18 cellular contexts compared by ENCODE assay signal in the genomic region with DNA sequence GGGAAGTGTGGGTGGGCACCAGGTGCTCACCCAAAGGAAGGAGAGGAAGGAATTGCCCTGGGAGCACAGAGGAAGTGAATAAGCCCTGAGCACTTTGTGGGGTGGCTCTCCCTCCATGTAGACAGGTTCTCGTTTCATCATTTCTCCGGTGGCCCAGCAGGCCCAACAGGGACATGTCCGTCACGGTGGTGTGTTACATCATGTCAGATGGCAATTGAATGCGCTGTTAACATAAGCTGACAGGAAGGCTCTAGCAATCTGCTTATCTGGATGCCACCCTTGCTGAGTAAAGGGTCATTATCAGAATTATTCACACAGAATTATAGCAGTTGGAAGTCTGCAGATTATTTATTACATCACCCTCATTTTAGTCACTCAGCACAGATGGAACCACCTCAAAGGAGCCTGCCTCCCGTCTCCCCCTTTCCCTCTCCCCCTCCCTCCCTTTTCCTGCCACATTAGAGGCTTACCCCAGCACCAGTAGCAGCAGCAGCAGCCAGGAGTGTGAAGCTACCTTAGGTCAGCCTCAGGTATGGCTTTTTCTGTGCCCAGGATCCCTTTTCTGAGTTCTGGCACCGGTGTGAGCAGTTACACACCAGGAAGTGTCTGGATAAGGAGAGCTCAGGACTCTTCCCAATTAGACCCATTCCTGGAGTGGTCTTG.
DNase-seq lines count a peak whose midpoint lies in the region; ATAC-seq and TF ChIP-seq lines count a peak whose summit lies in the region.
"Had no signal": no experiment of that assay in that cellular context is flagged by ENCODE, and none has a peak within 500 bp of the region (broad histone marks: within the 10 kb centered on the region; RNA-seq: fewer than 3 reads in every experiment).

No MANE protein-coding gene starts in this region.

- H3K27me3 Mint-ChIP-seq in osteocyte (ENCODE audit: unreplicated experiment), result no peaks in the 10 kb centered on the region

- H3K27me3 ChIP-seq in MG63, result no peaks in the 10 kb centered on the region
- H3K27me3 ChIP-seq: right atrium auricular region, thyroid gland had no signal

- no peak for ATAC-seq in GM21723 (IDR thresholded peaks at IDR 0.05; ENCODE audit: unreplicated experiment)
- ATAC-seq in HG03565 (IDR thresholded peaks at IDR 0.05; ENCODE audit: unreplicated experiment), result no peak
- ATAC-seq: stimulated activated naive B cell treated with anti-CD40 and anti-IgM and Interleukin-4, amounts not matched to agents 10 μg/mL and 1 μg/mL and 100 μg/mL, for 72 hours had no signal

- no peak overlapping the region for H3K4me3 Mint-ChIP-seq in osteocyte (ENCODE audit: unreplicated experiment)
- H3K4me3 Mint-ChIP-seq: stimulated activated naive B cell treated with anti-CD40 and anti-IgM and Interleukin-4, amounts not matched to agents 10 μg/mL and 1 μg/mL and 100 μg/mL, for 72 hours had no signal

- no peaks in the 10 kb centered on the region for H3K9me3 ChIP-seq in MG63
- H3K9me3 ChIP-seq: right atrium auricular region, thyroid gland had no signal

- DNase-seq in DMS 273 (lab: John Stamatoyannopoulos, UW; ENCODE audit: unreplicated experiment) (peak; percentile 44), DMS 273 treated with DMSO at 0.1 percent for 48 hours (lab: John Stamatoyannopoulos, UW) (no peak), NCI-H69 (lab: John Stamatoyannopoulos, UW) (peak; percentile 69), osteocyte (ENCODE audit: extremely low spot score, unreplicated experiment) (peak; percentile 38), MG63 (no peak)
- peak; percentile 17 for DNase-seq in central memory CD4-positive, alpha-beta T cell
- DNase-seq: activated gamma-delta T cell; anterior cingulate cortex; DMS79 treated with DMSO at 0.1 percent for 48 hours; foreskin fibroblast; NCI-H2029; NCI-H510A; SHP77; stimulated activated naive B cell treated with anti-CD40 and anti-IgM and Interleukin-4, amounts not matched to agents 10 μg/mL and 1 μg/mL and 100 μg/mL, for 72 hours; thyroid gland had no signal

- no peaks in the 10 kb centered on the region for H3K36me3 ChIP-seq in MG63
- H3K36me3 ChIP-seq: right atrium auricular region, thyroid gland had no signal

- H3K4me1 Mint-ChIP-seq in osteocyte (ENCODE audit: unreplicated experiment), result peaks cover 20% of the 10 kb centered on the region

- H3K27ac Mint-ChIP-seq in osteocyte (ENCODE audit: unreplicated experiment), result no peak overlapping the region
- H3K27ac Mint-ChIP-seq: stimulated activated naive B cell treated with anti-CD40 and anti-IgM and Interleukin-4, amounts not matched to agents 10 μg/mL and 1 μg/mL and 100 μg/mL, for 72 hours had no signal

- TF ChIP-seq CTCF in osteocyte (IDR thresholded peaks at IDR 0.05), result no peak

- no peaks in the 10 kb centered on the region for H3K9me3 Mint-ChIP-seq in osteocyte (ENCODE audit: unreplicated experiment)
- H3K9me3 Mint-ChIP-seq: stimulated activated naive B cell treated with anti-CD40 and anti-IgM and Interleukin-4, amounts not matched to agents 10 μg/mL and 1 μg/mL and 100 μg/mL, for 72 hours had no signal

- H3K36me3 Mint-ChIP-seq in osteocyte (ENCODE audit: unreplicated experiment), result no peaks in the 10 kb centered on the region
- H3K36me3 Mint-ChIP-seq: stimulated activated naive B cell treated with anti-CD40 and anti-IgM and Interleukin-4, amounts not matched to agents 10 μg/mL and 1 μg/mL and 100 μg/mL, for 72 hours had no signal

- H3K4me3 ChIP-seq in MG63, result no peak overlapping the region
- H3K4me3 ChIP-seq: right atrium auricular region, thyroid gland had no signal

Comparison
In these comparisons a context has a peak if more than half of its experiments do, and no peak if none do; other contexts are left out.
1. DNase-seq: peak in DMS 273 (single experiment), NCI-H69 (single experiment), central memory CD4-positive, alpha-beta T cell (single experiment) and osteocyte (single experiment); none in DMS 273 treated with DMSO at 0.1 percent for 48 hours (single experiment) and MG63 (single experiment).